15 cellular contexts compared by ENCODE assay signal in the genomic region with DNA sequence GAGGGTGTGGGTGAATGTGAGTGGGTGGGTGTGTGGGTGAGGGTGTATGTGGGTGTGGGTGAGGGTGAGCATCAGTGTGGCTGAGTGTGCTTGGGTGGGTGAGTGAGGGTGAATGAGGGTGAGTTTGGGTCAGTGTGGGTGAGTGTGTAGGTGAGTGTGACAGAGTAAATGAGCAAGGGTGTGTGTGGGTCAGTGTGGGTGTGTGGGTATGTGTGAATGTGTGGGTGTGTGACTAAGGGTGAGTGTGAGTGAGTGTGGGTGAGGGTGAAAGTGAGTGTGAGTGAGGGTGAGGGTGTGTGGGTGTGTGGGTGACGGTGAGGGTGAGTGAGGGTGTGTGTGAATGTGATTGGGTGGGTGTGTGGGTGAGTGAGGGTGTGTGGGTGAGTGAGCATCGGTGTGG.
"Had no signal": no experiment of that assay in that cellular context is flagged by ENCODE, and none has a peak within 500 bp of the region (broad histone marks: within the 10 kb centered on the region; RNA-seq: fewer than 3 reads in every experiment).

No MANE protein-coding gene starts in this region.

- H3K4me1 ChIP-seq: esophagus muscularis mucosa, tibial artery, upper lobe of left lung, vagina had no signal

- H3K9me3 ChIP-seq: esophagus muscularis mucosa, tibial artery, upper lobe of left lung, vagina had no signal

- ATAC-seq: left ventricle myocardium superior; naive thymus-derived CD8-positive, alpha-beta T cell; right cardiac atrium; stimulated activated memory B cell treated with anti-CD40 and anti-IgM and Interleukin-4, amounts not matched to agents 10 μg/mL and 1 μg/mL and 100 μg/mL, for 72 hours had no signal

- DNase-seq: effector memory CD4-positive, alpha-beta T cell; immature natural killer cell; left ventricle myocardium superior; mesendoderm; naive thymus-derived CD8-positive, alpha-beta T cell; right cardiac atrium; stimulated activated CD4-positive, alpha-beta T cell treated with anti-CD3 and anti-CD28 coated beads, Interleukin-4, amount 100 ng/mL, for 1 hour; stimulated activated CD8-positive, alpha-beta memory T cell treated with anti-CD3 and anti-CD28 coated beads, Interleukin-4, amount 100 ng/mL, for 48 hours; tibial artery; upper lobe of left lung had no signal

- H3K36me3 ChIP-seq: esophagus muscularis mucosa, tibial artery, upper lobe of left lung, vagina had no signal

- H3K4me3 ChIP-seq: esophagus muscularis mucosa, lung, smooth muscle cell, tibial artery, upper lobe of left lung, vagina had no signal

- H3K27me3 ChIP-seq: esophagus muscularis mucosa, tibial artery, upper lobe of left lung, vagina had no signal

- H3K27ac ChIP-seq: esophagus muscularis mucosa, tibial artery, upper lobe of left lung, vagina had no signal

- H3K4me2 ChIP-seq: smooth muscle cell had no signal
